In genomic region chr20:50121858-50122271, GRCh38 we compare ENCODE assay signal across 14 cellular contexts. TPM values are rescaled to one million over a fixed set of nuclear protein-coding genes. Genes with fewer than 3 reads are reported as not detected.
A peak's percentile ranks its signal among the peaks of the same experiment; 100 is the strongest.
DNase-seq lines count a peak whose midpoint lies in the region; ATAC-seq, FAIRE-seq and TF ChIP-seq lines count a peak whose summit lies in the region.
"Had no signal": no experiment of that assay in that cellular context is flagged by ENCODE, and none has a peak within 500 bp of the region (broad histone marks: within the 10 kb centered on the region; RNA-seq: fewer than 3 reads in every experiment).

No MANE protein-coding gene starts in this region.

- intact Hi-C loops in endothelial cell of umbilical vein (cut with micrococcal nuclease): loop anchor here (1.0 kb wide), 1 partner anchor 47 kb away; no protein-coding TSS in a partner anchor

- DNase-seq in NCI-H510A treated with DMSO at 0.1 percent for 48 hours (lab: John Stamatoyannopoulos, UW) (peak; percentile 26), NCI-H510A (lab: John Stamatoyannopoulos, UW) (no peak), NCI-H69 (lab: John Stamatoyannopoulos, UW) (peak; percentile 8), endothelial cell of umbilical vein (ENCODE audit: low read depth, low spot score) (no peak), MV-4-11 (lab: John Stamatoyannopoulos, UW) (no peak)
- DNase-seq: 8988T; activated CD8-positive, alpha-beta memory T cell treated with anti-CD3 and anti-CD28 coated beads, Interleukin-2, amount 50 U/mL, for 48 hours; caudate nucleus; mucosa of descending colon; NCI-H226; sigmoid colon had no signal

- TF ChIP-seq POLR2A in endothelial cell of umbilical vein (IDR thresholded peaks at IDR 0.05; ENCODE audit: low read depth, low read length): no peak

- H4K20me1 ChIP-seq in endothelial cell of umbilical vein (replicated peaks; ENCODE audit: control insufficient read depth, extremely low read depth, insufficient read depth, low read length): no peaks in the 10 kb centered on the region

- H3K9ac ChIP-seq in endothelial cell of umbilical vein (replicated peaks; ENCODE audit: extremely low read depth, insufficient read depth, low read length) (no peak overlapping the region), skeletal muscle tissue (ENCODE audit: low read depth in 1 of 3, low read length in 3 of 3) (no peak overlapping the region)

- BruUV-seq in endothelial cell of umbilical vein (replicated peaks; lab: Mats Ljungman, UMichigan): no TSS peak

- no peaks in the 10 kb centered on the region for H3K79me2 ChIP-seq in endothelial cell of umbilical vein (ENCODE audit: control insufficient read depth, insufficient read depth, low read length)

- H3K36me3 ChIP-seq in endothelial cell of umbilical vein (ENCODE audit: control insufficient read depth in 2 of 2, extremely low read depth in 1 of 2, insufficient read depth in 2 of 2, low read length in 2 of 2) (peaks cover 10 to 28% of the 10 kb centered on the region in 2 experiments), skeletal muscle tissue (ENCODE audit: control insufficient read depth in 3 of 3, insufficient read depth in 3 of 3, low read length in 3 of 3) (peaks cover 18 to 23% (median 21%) of the 10 kb centered on the region in 3 donors)

- H3K27ac ChIP-seq in endothelial cell of umbilical vein (ENCODE audit: insufficient read depth, low read depth, low read length) (no peak overlapping the region), skeletal muscle tissue (ENCODE audit: low read depth, low read length) (peak overlapping the region; percentile 3)

- H3K4me3 ChIP-seq in endothelial cell of umbilical vein (replicated peaks in 1 of 3; ENCODE audit: insufficient read depth in 1 of 3, low read depth in 1 of 3, low read length in 3 of 3) (no peak overlapping the region), skeletal muscle tissue (ENCODE audit: low read length in 3 of 3) (no peak overlapping the region)
- H3K4me3 ChIP-seq: mucosa of descending colon, sigmoid colon had no signal

- ATAC-seq in HG02938 (IDR thresholded peaks at IDR 0.05; ENCODE audit: unreplicated experiment) (no peak), HG02981 (IDR thresholded peaks at IDR 0.05; ENCODE audit: unreplicated experiment) (no peak)

- POLR2A ChIA-PET in endothelial cell of umbilical vein (lab: Charles Lee): interaction anchor here (1.0 to 1.4 kb wide), 2 partner anchors 23 to 48 kb away, joined by 3 to 6 read pairs; no protein-coding TSS in a partner anchor

- H3K27me3 ChIP-seq in endothelial cell of umbilical vein (ENCODE audit: control insufficient read depth in 2 of 2, insufficient read depth in 2 of 2, low read length in 2 of 2) (no peaks in the 10 kb centered on the region), skeletal muscle tissue (ENCODE audit: control insufficient read depth in 3 of 3, insufficient read depth in 3 of 3, low read length in 3 of 3) (no peaks in the 10 kb centered on the region)
- H3K27me3 ChIP-seq: sigmoid colon had no signal

- H3K9me3 ChIP-seq in endothelial cell of umbilical vein (replicated peaks; ENCODE audit: control insufficient read depth, insufficient read depth, low read length) (no peaks in the 10 kb centered on the region), skeletal muscle tissue (ENCODE audit: control insufficient read depth in 3 of 3, low read length in 3 of 3) (peaks cover 0 to 2% (median 0%) of the 10 kb centered on the region in 3 donors)
- H3K9me3 ChIP-seq: mucosa of descending colon, sigmoid colon had no signal

- dilution Hi-C loops in endothelial cell of umbilical vein (cut with MboI; ENCODE audit: extremely low pct_ligation_motif_present, low sequenced_read_pairs): no loop called here

- H3K4me1 ChIP-seq in endothelial cell of umbilical vein (ENCODE audit: control insufficient read depth, extremely low read depth, insufficient read depth, low read length) (no peaks in the 10 kb centered on the region), skeletal muscle tissue (ENCODE audit: control insufficient read depth in 3 of 3, insufficient read depth in 3 of 3, low read length in 3 of 3) (peaks cover 19 to 21% (median 21%) of the 10 kb centered on the region in 3 donors)

- no peak overlapping the region for H2AFZ ChIP-seq in endothelial cell of umbilical vein (ENCODE audit: low read depth, low read length)

- H3K4me2 ChIP-seq in endothelial cell of umbilical vein (ENCODE audit: insufficient read depth, low read length): no peak overlapping the region

- peak; percentile 59 for FAIRE-seq in endothelial cell of umbilical vein (lab: Jason Lieb, UNC)

- no peak for TF ChIP-seq CTCF in endothelial cell of umbilical vein (IDR thresholded peaks at IDR 0.05; ENCODE audit: extremely low read depth in 1 of 2, insufficient read depth in 1 of 2, low read depth in 1 of 2, low read length in 2 of 2)

- CTCF ChIA-PET in endothelial cell of umbilical vein (lab: Charles Lee): interaction anchor here (1.4 to 10.7 kb wide), 10 partner anchors 12 to 143 kb away, joined by 5 to 309 read pairs (median 28); partner anchors contain the start of gene PEDS1

- H3K9me1 ChIP-seq in endothelial cell of umbilical vein (replicated peaks; ENCODE audit: control insufficient read depth, extremely low read depth, insufficient read depth, low read length): no peaks in the 10 kb centered on the region

TF ChIP-seq in endothelial cell of umbilical vein, 7 proteins besides CTCF, POLR2A, EP300 and RAD21:
- TF ChIP-seq POLR2AphosphoS5 (IDR thresholded peaks at IDR 0.05; ENCODE audit: insufficient read depth, low read depth, low read length) (no peak), JUN (IDR thresholded peaks at IDR 0.05; ENCODE audit: borderline replicate concordance, insufficient read depth, insufficient read length, low read depth) (no peak), GATA2 (IDR thresholded peaks at IDR 0.05; ENCODE audit: insufficient read depth, insufficient read length, low read depth, low read length) (no peak), FOS (IDR thresholded peaks at IDR 0.05; ENCODE audit: borderline replicate concordance, insufficient read depth, low read length) (no peak), MYC (IDR thresholded peaks at IDR 0.05; ENCODE audit: low read depth, low read length) (no peak), EZH2 (IDR thresholded peaks at IDR 0.05; ENCODE audit: borderline replicate concordance, low read depth, low read length, severe bottlenecking) (no peak)
- TF ChIP-seq, protein P1, sequence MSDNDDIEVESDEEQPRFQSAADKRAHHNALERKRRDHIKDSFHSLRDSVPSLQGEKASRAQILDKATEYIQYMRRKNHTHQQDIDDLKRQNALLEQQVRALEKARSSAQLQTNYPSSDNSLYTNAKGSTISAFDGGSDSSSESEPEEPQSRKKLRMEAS (IDR thresholded peaks at IDR 0.05; ENCODE audit: insufficient read depth, insufficient read length): no peak

RNA-seq across cellular contexts. Expression of gene UBE2V1, which starts 8.9 kb away (rescaled TPM):
- 147 and 156 TPM in 2 replicates for total RNA-seq in endothelial cell of umbilical vein
- 111 and 145 TPM in 2 replicates for polyA plus RNA-seq in endothelial cell of umbilical vein
- polyA plus RNA-seq in endothelial cell of umbilical vein (2011; cell fraction: cytosol; rRNA removed): 127 and 148 TPM in 2 replicates
- 132 and 179 TPM in 2 replicates for polyA plus RNA-seq in endothelial cell of umbilical vein (2011; cell fraction: nucleus; rRNA removed)
- 159 and 193 TPM in 2 replicates for polyA plus RNA-seq in endothelial cell of umbilical vein (2012)
- 135 and 140 TPM in 2 replicates for polyA minus RNA-seq in endothelial cell of umbilical vein
- polyA minus RNA-seq in endothelial cell of umbilical vein (2011; cell fraction: cytosol; rRNA and poly(A)+ RNA removed): 15.1 TPM
- 136 and 191 TPM in 2 replicates for polyA minus RNA-seq in endothelial cell of umbilical vein (2011; cell fraction: nucleus; rRNA and poly(A)+ RNA removed)
- 36.5 TPM for total RNA-seq in skeletal muscle tissue

RNA-seq across cellular contexts. Expression of gene PEDS1, which starts 31.7 kb away (rescaled TPM):
- total RNA-seq in endothelial cell of umbilical vein (62.7 and 71.9 TPM in 2 replicates), skeletal muscle tissue (5.7 TPM)
- polyA plus RNA-seq in endothelial cell of umbilical vein: 131 and 182 TPM in 2 replicates
- 77.9 and 89.4 TPM in 2 replicates for polyA plus RNA-seq in endothelial cell of umbilical vein (2011; cell fraction: cytosol; rRNA removed)
- polyA plus RNA-seq in endothelial cell of umbilical vein (2011; cell fraction: nucleus; rRNA removed): 40.6 and 46.8 TPM in 2 replicates
- 72.8 and 86.0 TPM in 2 replicates for polyA plus RNA-seq in endothelial cell of umbilical vein (2012)
- polyA minus RNA-seq in endothelial cell of umbilical vein: 125 and 128 TPM in 2 replicates
- polyA minus RNA-seq in endothelial cell of umbilical vein (2011; cell fraction: cytosol; rRNA and poly(A)+ RNA removed): 47.9 TPM
- 16.3 and 20.4 TPM in 2 replicates for polyA minus RNA-seq in endothelial cell of umbilical vein (2011; cell fraction: nucleus; rRNA and poly(A)+ RNA removed)

Comparison
In these comparisons a context has a peak if more than half of its experiments do, and no peak if none do; other contexts are left out.
1. DNase-seq: peak in NCI-H510A treated with DMSO at 0.1 percent for 48 hours (single experiment) and NCI-H69 (single experiment); none in NCI-H510A (single experiment), endothelial cell of umbilical vein (single experiment) and MV-4-11 (single experiment).